7 cellular contexts compared by ENCODE assay signal in the genomic region with DNA sequence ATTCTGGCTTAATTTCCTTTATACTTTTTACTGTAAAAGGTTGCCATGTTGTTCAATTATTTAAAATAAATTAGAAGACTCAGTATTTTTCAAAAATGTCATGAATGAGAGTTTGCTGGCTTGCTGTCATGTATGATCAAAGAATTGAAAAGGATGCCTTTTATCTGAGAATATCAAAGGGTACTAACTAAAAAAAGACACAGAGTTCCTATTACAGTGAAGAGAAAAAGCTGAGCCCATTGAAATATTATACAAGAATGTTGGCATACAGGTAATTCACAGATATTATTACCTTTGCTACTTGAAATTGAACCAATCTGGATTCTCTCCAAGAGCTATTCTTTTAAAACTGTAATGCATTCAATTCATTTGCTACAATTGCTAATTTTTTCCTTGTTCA.
"Had no signal": no experiment of that assay in that cellular context is flagged by ENCODE, and none has a peak within 500 bp of the region (broad histone marks: within the 10 kb centered on the region; RNA-seq: fewer than 3 reads in every experiment).

No MANE protein-coding gene starts in this region.

- DNase-seq: IMR-90, KBM-7, KG1 had no signal

- H3K4me3 ChIP-seq: K562 had no signal

- H3K27ac ChIP-seq: HL-60, KMS-11 had no signal

- H3K4me2 ChIP-seq: KMS-11 had no signal

- ATAC-seq: HepG2, K562 had no signal

- H3K9ac ChIP-seq: KMS-11 had no signal
